Comparison of ENCODE assay signal across 8 cellular contexts in the genomic region with DNA sequence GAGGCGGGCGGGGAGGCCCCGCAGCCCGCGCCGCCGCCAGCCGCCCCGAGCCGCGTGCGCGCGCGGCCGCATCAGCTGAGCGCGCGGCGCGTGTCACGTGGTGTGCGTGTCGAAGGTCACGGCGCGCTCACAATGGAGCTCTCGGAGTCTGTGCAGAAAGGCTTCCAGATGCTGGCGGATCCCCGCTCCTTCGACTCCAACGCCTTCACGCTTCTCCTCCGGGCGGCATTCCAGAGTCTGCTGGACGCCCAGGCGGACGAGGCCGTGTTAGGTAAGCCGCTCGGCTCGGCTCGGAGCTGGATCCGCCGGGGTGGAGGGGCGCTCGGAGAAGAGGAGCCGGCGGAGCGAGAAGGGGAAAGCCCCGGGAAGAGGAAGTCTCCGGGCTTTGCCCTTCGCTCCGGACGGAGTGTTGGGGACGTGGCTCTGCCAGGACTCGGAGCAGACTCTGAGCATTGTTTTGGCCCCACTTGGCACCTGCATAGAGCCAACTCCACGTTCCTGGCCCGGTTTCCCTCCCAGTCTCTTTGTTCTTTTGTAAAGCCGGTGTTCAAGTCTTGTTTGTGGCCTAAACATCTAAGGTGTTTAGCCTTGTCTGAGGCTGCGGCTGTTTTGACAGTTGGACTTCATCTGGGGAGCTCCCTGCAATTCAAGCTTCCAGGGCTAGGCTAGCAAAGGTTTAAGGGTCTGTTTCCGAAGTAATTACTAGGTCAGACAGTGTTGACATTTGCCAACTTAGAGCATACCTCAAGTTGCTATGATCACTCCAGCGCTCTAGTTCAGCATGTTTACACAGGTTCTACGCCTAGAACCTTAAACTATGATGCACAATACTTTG. TPM values are rescaled to one million over a fixed set of nuclear protein-coding genes. Genes with fewer than 3 reads are reported as not detected.
A peak's percentile ranks its signal among the peaks of the same experiment; 100 is the strongest.
DNase-seq lines count a peak whose midpoint lies in the region; ATAC-seq and TF ChIP-seq lines count a peak whose summit lies in the region.

A gene (plus strand): TSS at position 103 of the 835 bp plus-strand sequence. CDS start 30 bp downstream, at position 133.

- peaks cover 21% of the 10 kb centered on the region for H3F3A ChIP-seq in GM23338 (replicated peaks; ENCODE audit: low read depth)

- H3K36me3 Mint-ChIP-seq in GM23338 (ENCODE audit: low read depth) = peaks cover 3% of the 10 kb centered on the region; the same call in 2 of the 3 replicates
- peaks cover 8% of the 10 kb centered on the region for H3K36me3 Mint-ChIP-seq in activated naive CD8-positive, alpha-beta T cell treated with anti-CD3 and anti-CD28 coated beads, Interleukin-2, amount 10 ng/mL, durations not matched to agents 7 days and 5 days
- H3K36me3 Mint-ChIP-seq in osteocyte (ENCODE audit: unreplicated experiment) = peaks cover 1% of the 10 kb centered on the region

- no peaks in the 10 kb centered on the region for H3K79me2 ChIP-seq in GM23338 (replicated peaks; ENCODE audit: insufficient read depth)

- H4K20me1 ChIP-seq in GM23338 (replicated peaks; ENCODE audit: insufficient read depth) = peaks cover 21% of the 10 kb centered on the region

- H3K27me3 ChIP-seq in GM23338 (ENCODE audit: insufficient read depth) = peaks cover 84% of the 10 kb centered on the region

- H3K4me1 ChIP-seq in GM23338 (ENCODE audit: insufficient read depth) = peaks cover 45% of the 10 kb centered on the region

- ATAC-seq in GM23338 = peak; percentile 69
- ATAC-seq in activated naive CD8-positive, alpha-beta T cell treated with anti-CD3 and anti-CD28 coated beads, Interleukin-2, amount 10 ng/mL, durations not matched to agents 7 days and 5 days (ENCODE audit: low read depth) = peak; percentile 67

- intact Hi-C loops in head of caudate nucleus (cut with DNase I) = loop anchor here (1.0 to 5.0 kb wide), 2 partner anchors 64 to 87 kb away; no protein-coding TSS in a partner anchor

- H3K9me3 Mint-ChIP-seq in GM23338 (peaks cover 5% of the 10 kb centered on the region; the same call in 2 of the 3 replicates), osteocyte (ENCODE audit: unreplicated experiment) (no peaks in the 10 kb centered on the region)
- no peaks in the 10 kb centered on the region for H3K9me3 Mint-ChIP-seq in activated naive CD8-positive, alpha-beta T cell treated with anti-CD3 and anti-CD28 coated beads, Interleukin-2, amount 10 ng/mL, durations not matched to agents 7 days and 5 days

- H3K9me2 ChIP-seq in GM23338 (ENCODE audit: insufficient read depth) = no peaks in the 10 kb centered on the region

- peak within 1 kb of the TSS; percentile 86 for H2AFZ ChIP-seq in GM23338

- peaks cover 29% of the 10 kb centered on the region for H3K4me1 Mint-ChIP-seq in GM23338
- peaks cover 23% of the 10 kb centered on the region for H3K4me1 Mint-ChIP-seq in activated naive CD8-positive, alpha-beta T cell treated with anti-CD3 and anti-CD28 coated beads, Interleukin-2, amount 10 ng/mL, durations not matched to agents 7 days and 5 days
- H3K4me1 Mint-ChIP-seq in osteocyte (ENCODE audit: unreplicated experiment) = peaks cover 32% of the 10 kb centered on the region

- H3K27ac ChIP-seq in GM23338 (ENCODE audit: low read depth) = no peak within 1 kb of the TSS

- H3K27ac Mint-ChIP-seq in GM23338 = no peak within 1 kb of the TSS
- peak within 1 kb of the TSS; percentile 89 for H3K27ac Mint-ChIP-seq in activated naive CD8-positive, alpha-beta T cell treated with anti-CD3 and anti-CD28 coated beads, Interleukin-2, amount 10 ng/mL, durations not matched to agents 7 days and 5 days
- peak within 1 kb of the TSS; percentile 93 for H3K27ac Mint-ChIP-seq in osteocyte (ENCODE audit: unreplicated experiment)

- H3K27me3 Mint-ChIP-seq in GM23338 (ENCODE audit: insufficient read depth, low read depth, poor library complexity) = peaks cover 67% of the 10 kb centered on the region
- peaks cover 36% of the 10 kb centered on the region for H3K27me3 Mint-ChIP-seq in activated naive CD8-positive, alpha-beta T cell treated with anti-CD3 and anti-CD28 coated beads, Interleukin-2, amount 10 ng/mL, durations not matched to agents 7 days and 5 days
- peaks cover 6% of the 10 kb centered on the region for H3K27me3 Mint-ChIP-seq in osteocyte (ENCODE audit: unreplicated experiment)

- peak within 1 kb of the TSS; percentile 61 for H3K4me3 ChIP-seq in GM23338

- POLR2A ChIA-PET in activated naive CD8-positive, alpha-beta T cell treated with anti-CD3 and anti-CD28 coated beads, Interleukin-2, amount 10 ng/mL, durations not matched to agents 7 days and 5 days (lab: Charles Lee) = interaction anchor here (1.1 to 3.0 kb wide), 14 partner anchors 8 to 396 kb away, joined by 3 to 30 read pairs (median 6); a partner anchor contains a TSS

- peak within 1 kb of the TSS; percentile 85 for H3K4me2 ChIP-seq in GM23338

- TF ChIP-seq CTCF in GM23338 (conservative IDR thresholded peaks at IDR 0.05; ENCODE audit: low read depth in 2 of 2) (no peak), osteocyte (IDR thresholded peaks at IDR 0.05) (no peak)

- H3K36me3 ChIP-seq in GM23338 (ENCODE audit: insufficient read depth) = no peaks in the 10 kb centered on the region

- DNase-seq in GM03348 (ENCODE audit: low spot score) (peak; percentile 93), GM23338 (ENCODE audit: low spot score) (peak; percentile 92), LHCN-M2 (ENCODE audit: low read depth) (peak; percentile 83), SKM-1 (lab: John Stamatoyannopoulos, UW; ENCODE audit: unreplicated experiment) (peak; percentile 36), head of caudate nucleus (peak; percentile 77 to 95 (median 90)), osteocyte (ENCODE audit: extremely low spot score, unreplicated experiment) (peak; percentile 94), ureter (ENCODE audit: low spot score) (peak; percentile 88)
- peak; percentile 90 for DNase-seq in activated naive CD8-positive, alpha-beta T cell treated with anti-CD3 and anti-CD28 coated beads, Interleukin-2, amount 10 ng/mL, durations not matched to agents 7 days and 5 days

- H3K4me3 Mint-ChIP-seq in GM23338 (peak within 1 kb of the TSS; percentile 84), osteocyte (ENCODE audit: unreplicated experiment) (peak within 1 kb of the TSS; percentile 93)
- peak within 1 kb of the TSS; percentile 90 for H3K4me3 Mint-ChIP-seq in activated naive CD8-positive, alpha-beta T cell treated with anti-CD3 and anti-CD28 coated beads, Interleukin-2, amount 10 ng/mL, durations not matched to agents 7 days and 5 days

TF ChIP-seq in GM23338, 12 proteins besides CTCF, POLR2A, EP300 and RAD21 (continues in another document):
- peak; percentile 69 for TF ChIP-seq EZH2 (IDR thresholded peaks at IDR 0.05; ENCODE audit: low read depth, unreplicated experiment)

RNA-seq across cellular contexts. Expression of the gene that starts here (rescaled TPM):
- total RNA-seq in GM23338 (2014; rRNA removed; shearing (Covaris generic)) = 1.1 and 2.5 TPM in 2 replicates
- 5.2 and 6.0 TPM in 2 replicates for polyA plus RNA-seq in GM23338 (2016; fragmentation: Nextera tagmentation; extraction: Ambion mirVana)
- total RNA-seq in LHCN-M2 (2014; rRNA removed) (37.5 and 56.6 TPM in 2 replicates), osteocyte (69.1 and 69.6 TPM in 2 replicates), ureter (63.9 TPM)
- polyA plus RNA-seq in LHCN-M2 (2012) = 59.2 TPM
- 10 to 100 TPM; 55.3 to 61.4 TPM for total RNA-seq in activated naive CD8-positive, alpha-beta T cell treated with anti-CD3 and anti-CD28 coated beads, Interleukin-2, amount 10 ng/mL, durations not matched to agents 7 days and 5 days

Comparison
In these comparisons a context has a peak if more than half of its experiments do, and no peak if none do; other contexts are left out.
1. RNA of the gene that starts here (total RNA-seq): 69.1 to 69.6 TPM in osteocyte, 63.9 TPM in ureter (single experiment), 55.3 to 61.4 TPM in activated naive CD8-positive, alpha-beta T cell treated with anti-CD3 and anti-CD28 coated beads, Interleukin-2, amount 10 ng/mL, durations not matched to agents 7 days and 5 days and 37.5 to 56.6 TPM in LHCN-M2; 1.1 to 2.5 TPM in GM23338; every median in the first group is over 10 times any median in the second.
2. DNase-seq: peak in every context shown above with its lines; median percentile 94 in osteocyte; 93 in GM03348; 92 in GM23338; 90 in activated naive CD8-positive, alpha-beta T cell treated with anti-CD3 and anti-CD28 coated beads, Interleukin-2, amount 10 ng/mL, durations not matched to agents 7 days and 5 days; 90 in head of caudate nucleus; 88 in ureter; 83 in LHCN-M2; 36 in SKM-1.
3. Peak in every context shown above with its lines, with median percentiles within 50 percentile points of each other: H3K4me3 Mint-ChIP-seq.